In genomic region chr12:90013409-90013808, GRCh38 we compare ENCODE assay signal across 9 cellular contexts.
DNase-seq lines count a peak whose midpoint lies in the region; ATAC-seq and TF ChIP-seq lines count a peak whose summit lies in the region.
"Had no signal": no experiment of that assay in that cellular context is flagged by ENCODE, and none has a peak within 500 bp of the region (broad histone marks: within the 10 kb centered on the region; RNA-seq: fewer than 3 reads in every experiment).

No MANE protein-coding gene starts in this region.

- TF ChIP-seq CTCF in 22Rv1 (IDR thresholded peaks at IDR 0.05) (0 out of 2 replicates have a peak, but pooled peaks have one; percentile 15), cardiac fibroblast (IDR thresholded peaks at IDR 0.05; ENCODE audit: low read depth, low read length) (peak; percentile 11)

- no peak overlapping the region for H3K27ac ChIP-seq in 22Rv1
- H3K27ac ChIP-seq in substantia nigra (ENCODE audit: low read depth, low read length, poor library complexity, severe bottlenecking), result no peak overlapping the region
- H3K27ac ChIP-seq: coronary artery had no signal

- no peak for DNase-seq in cardiac fibroblast (ENCODE audit: low read depth in 2 of 2)
- no peak for DNase-seq in DMS 273 (lab: John Stamatoyannopoulos, UW; ENCODE audit: unreplicated experiment)
- no peak for DNase-seq in foreskin melanocyte
- DNase-seq in NCI-H2196 treated with DMSO at 0.1 percent for 48 hours (lab: John Stamatoyannopoulos, UW; ENCODE audit: unreplicated experiment), result no peak
- DNase-seq in substantia nigra (lab: John Stamatoyannopoulos, UW), result no peak

- H3K4me3 ChIP-seq in cardiac fibroblast (replicated peaks in 1 of 2; ENCODE audit: low read depth in 2 of 2, low read length in 2 of 2), result no peak overlapping the region
- H3K4me3 ChIP-seq: coronary artery had no signal

- ATAC-seq in GM18517 (IDR thresholded peaks at IDR 0.05; ENCODE audit: unreplicated experiment) (peak; percentile 58), HG03354 (IDR thresholded peaks at IDR 0.05; ENCODE audit: poor library complexity, severe bottlenecking, unreplicated experiment) (peak; percentile 77)
